8 cellular contexts compared by ENCODE assay signal in genomic region chr5:169583424-169584215, GRCh38. TPM values are rescaled to one million over a fixed set of nuclear protein-coding genes. Genes with fewer than 3 reads are reported as not detected.
A peak's percentile ranks its signal among the peaks of the same experiment; 100 is the strongest.
DNase-seq lines count a peak whose midpoint lies in the region; ATAC-seq, FAIRE-seq and TF ChIP-seq lines count a peak whose summit lies in the region.

SPDL1 (plus strand) TSS chr5:169583773; CDS start chr5:169588417, 4,644 bp downstream.

- TF ChIP-seq POLR2A in HepG2 (IDR thresholded peaks at IDR 0.05; ENCODE audit: insufficient read depth in 1 of 2, low read depth in 2 of 2, low read length in 2 of 2) = peak; percentile 76 to 82

- CTCF ChIA-PET in HepG2 (lab: Yijun Ruan, JAX; ENCODE audit: low intra/inter-chr PET ratio, low total read pairs) = interaction anchor here (2.9 kb wide), 1 partner anchor 596 kb away, joined by 10 read pairs; no protein-coding TSS in a partner anchor

- BruUV-seq in HepG2 (replicated peaks; lab: Mats Ljungman, UMichigan) = TSS peak; percentile 81

- no peaks in the 10 kb centered on the region; a peak in 1 of 5 replicates for H3K36me3 ChIP-seq in HepG2 (replicated peaks in 1 of 2; ENCODE audit: control insufficient read depth in 1 of 2, insufficient read depth in 2 of 2, low read length in 2 of 2)

- H2AFZ ChIP-seq in HepG2 (ENCODE audit: low read length) = peak within 1 kb of the TSS; percentile 89

- H3K27ac ChIP-seq in C4-2B = peak within 1 kb of the TSS; percentile 85
- peak within 1 kb of the TSS; percentile 78 for H3K27ac ChIP-seq in HepG2 (ENCODE audit: extremely low read length, insufficient read depth, low read length)

- DNase-seq in NCI-H774 (lab: John Stamatoyannopoulos, UW) (peak; percentile 92), dermis microvascular lymphatic vessel endothelial cell (ENCODE audit: low read depth in 2 of 2) (peak; percentile 94 to 97), HepG2 (ENCODE audit: low spot score) (peak; percentile 93)
- peak; percentile 91 for DNase-seq in activated CD4-positive, alpha-beta T cell treated with anti-CD3 and anti-CD28 coated beads, Interleukin-2, amount 50 U/mL, for 4 hours
- peak; percentile 94 for DNase-seq in stimulated activated CD4-positive, alpha-beta T cell treated with anti-CD3 and anti-CD28 coated beads, Interleukin-4, amount 100 ng/mL, for 1 hour

- POLR2A ChIA-PET in HepG2 (lab: Yijun Ruan, JAX) = interaction anchor here (0.7 to 0.9 kb wide), 3 partner anchors 11 to 20 kb away, joined by 3 to 5 read pairs (median 4); no protein-coding TSS in a partner anchor

- in situ Hi-C loops in HepG2 (cut with HindIII; ENCODE audit: extremely low pct_ligation_motif_present, low pct_unique_long_range_greater_than_20kb) = loop anchor here (25.0 kb wide), 2 partner anchors 596 to 896 kb away; no protein-coding TSS in a partner anchor

- H4K20me1 ChIP-seq in HepG2 (ENCODE audit: insufficient read depth, low read length) = no peaks in the 10 kb centered on the region

- peak within 1 kb of the TSS; percentile 84 to 93 (median 90) for H3K4me3 ChIP-seq in HepG2 (replicated peaks in 1 of 3; ENCODE audit: insufficient read depth in 1 of 3, low read depth in 2 of 3, low read length in 3 of 3)

- peak within 1 kb of the TSS; percentile 89 for H3K9ac ChIP-seq in HepG2 (ENCODE audit: insufficient read depth, low read depth, low read length)

- peaks cover 12% of the 10 kb centered on the region for H3K4me1 ChIP-seq in HepG2 (ENCODE audit: insufficient read depth, low read length)

- WGBS in HepG2 (ENCODE audit: low lambda C conversion rate) = under 1% methylated on average over 20 of the region's 53 CpGs

- no peak for TF ChIP-seq CTCF in C4-2B (conservative IDR thresholded peaks at IDR 0.05)
- TF ChIP-seq CTCF in HepG2 (CRISPR knock-in tag; IDR thresholded peaks at IDR 0.05) = no peak

- no peaks in the 10 kb centered on the region; a peak in 1 of 5 replicates for H3K27me3 ChIP-seq in HepG2 (ENCODE audit: control insufficient read depth in 1 of 2, insufficient read depth in 2 of 2, low read length in 2 of 2)

- no peaks in the 10 kb centered on the region for H3K9me3 ChIP-seq in HepG2 (ENCODE audit: low read length)

- TF ChIP-seq RAD21 in HepG2 (CRISPR knock-in tag; IDR thresholded peaks at IDR 0.05) = 0 out of 2 replicates have a peak, but pooled peaks have one; percentile 9

- ATAC-seq in GM19395 (IDR thresholded peaks at IDR 0.05; ENCODE audit: unreplicated experiment) = peak; percentile 90
- ATAC-seq in HG03565 (IDR thresholded peaks at IDR 0.05; ENCODE audit: unreplicated experiment) = peak; percentile 84
- ATAC-seq in HepG2 = peak; percentile 99

- peaks cover 18% of the 10 kb centered on the region for H3K79me2 ChIP-seq in HepG2 (ENCODE audit: insufficient read depth, low read length)

- peak within 1 kb of the TSS; percentile 83 for H3K4me2 ChIP-seq in HepG2 (ENCODE audit: low read depth, low read length)

- FAIRE-seq in HepG2 (lab: Jason Lieb, UNC) = peak; percentile 63

- intact Hi-C loops in HepG2 (cut with micrococcal nuclease; ENCODE audit: unreplicated experiment) = loop anchor here (5.0 kb wide), 1 partner anchor 316 kb away; no protein-coding TSS in a partner anchor

- TF ChIP-seq EP300 in HepG2 (IDR thresholded peaks at IDR 0.05; ENCODE audit: low read depth in 2 of 2, low read length in 2 of 2) (no peak), HepG2 (CRISPR knock-in tag; IDR thresholded peaks at IDR 0.05; ENCODE audit: borderline replicate concordance) (no peak)

TF ChIP-seq in HepG2, 621 proteins besides CTCF, POLR2A, EP300 and RAD21 (continues in another document):
- TF ChIP-seq ZNF609 (CRISPR knock-in tag; IDR thresholded peaks at IDR 0.05; ENCODE audit: borderline replicate concordance) (no peak), ZNF704 (CRISPR knock-in tag; IDR thresholded peaks at IDR 0.05; ENCODE audit: borderline replicate concordance) (no peak; the same call in 1 of the 2 replicates), ZNF44 (CRISPR knock-in tag; IDR thresholded peaks at IDR 0.05) (peak; percentile 94; the same call in 1 of the 2 replicates), TEAD2 (CRISPR knock-in tag; IDR thresholded peaks at IDR 0.05) (no peak), HOMEZ (CRISPR knock-in tag; IDR thresholded peaks at IDR 0.05; ENCODE audit: low read depth) (no peak), RBFOX2 (IDR thresholded peaks at IDR 0.05; ENCODE audit: low read depth, low read length) (peak; percentile 78), ZNF382 (CRISPR knock-in tag; IDR thresholded peaks at IDR 0.05; ENCODE audit: borderline replicate concordance) (no peak), ZNF772 (CRISPR knock-in tag; IDR thresholded peaks at IDR 0.05) (peak; percentile 20; the same call in 1 of the 2 replicates)

RNA-seq across cellular contexts. Expression of gene SPDL1, which starts in this region (rescaled TPM):
- total RNA-seq in dermis microvascular lymphatic vessel endothelial cell (5.1 and 10.5 TPM in 2 replicates), HepG2 (2016; rRNA removed; fragmentation: Illumina TruSeq; extraction: Trizol) (36.6 and 61.4 TPM in 2 replicates)
- total RNA-seq in HepG2 (2016; cell fraction: cytosol; rRNA removed; fragmentation: Illumina TruSeq; extraction: Trizol; ENCODE audit: low read depth) = 6.4 and 7.2 TPM in 2 replicates
- total RNA-seq in HepG2 (2016; cell fraction: insoluble cytoplasmic fraction; rRNA removed; fragmentation: Illumina TruSeq; extraction: Trizol) = 38.1 and 53.5 TPM in 2 replicates
- total RNA-seq in HepG2 (2016; cell fraction: membrane; rRNA removed; fragmentation: Illumina TruSeq; extraction: Trizol) = 20.7 and 24.8 TPM in 2 replicates
- total RNA-seq in HepG2 (2016; cell fraction: nucleus; rRNA removed; fragmentation: Illumina TruSeq; extraction: Trizol) = 27.4 and 29.1 TPM in 2 replicates
- polyA plus RNA-seq in HepG2 (2011; rRNA removed) = 5.2 and 10.9 TPM in 2 replicates
- polyA plus RNA-seq in HepG2 (2011; cell fraction: cytosol; rRNA removed) = 3.3 and 5.9 TPM in 2 replicates
- polyA plus RNA-seq in HepG2 (2011; cell fraction: nucleus; rRNA removed) = 7.4 and 9.6 TPM in 2 replicates
- 7.9 and 14.0 TPM in 2 replicates for polyA plus RNA-seq in HepG2 (2012)
- 2.5 and 3.2 TPM in 2 replicates for polyA plus RNA-seq in HepG2 (2016; cell fraction: cytosol; fragmentation: Illumina TruSeq; extraction: Trizol; ENCODE audit: low read depth)
- polyA plus RNA-seq in HepG2 (2016; cell fraction: insoluble cytoplasmic fraction; fragmentation: Illumina TruSeq; extraction: Trizol; ENCODE audit: low read depth) = 49.1 and 50.5 TPM in 2 replicates
- 6.6 and 7.7 TPM in 2 replicates for polyA plus RNA-seq in HepG2 (2016; cell fraction: membrane; fragmentation: Illumina TruSeq; extraction: Trizol; ENCODE audit: low read depth)
- polyA plus RNA-seq in HepG2 (2016; cell fraction: nucleus; fragmentation: Illumina TruSeq; extraction: Trizol; ENCODE audit: insufficient read depth, low read depth) = 41.2 TPM in 2 replicates
- 3.0 and 12.2 TPM in 2 replicates for polyA minus RNA-seq in HepG2 (2011; rRNA and poly(A)+ RNA removed; ENCODE audit: low replicate concordance)
- 4.0 and 8.9 TPM in 2 replicates for polyA minus RNA-seq in HepG2 (2011; cell fraction: cytosol; rRNA and poly(A)+ RNA removed)
- 15.2 and 19.2 TPM in 2 replicates for polyA minus RNA-seq in HepG2 (2011; cell fraction: nucleus; rRNA and poly(A)+ RNA removed)

Comparison
In these comparisons a context has a peak if more than half of its experiments do, and no peak if none do; other contexts are left out.
1. Peak in every context shown above with its lines: DNase-seq, ATAC-seq, H3K4me3 ChIP-seq and H3K27ac ChIP-seq.